In the genomic region with DNA sequence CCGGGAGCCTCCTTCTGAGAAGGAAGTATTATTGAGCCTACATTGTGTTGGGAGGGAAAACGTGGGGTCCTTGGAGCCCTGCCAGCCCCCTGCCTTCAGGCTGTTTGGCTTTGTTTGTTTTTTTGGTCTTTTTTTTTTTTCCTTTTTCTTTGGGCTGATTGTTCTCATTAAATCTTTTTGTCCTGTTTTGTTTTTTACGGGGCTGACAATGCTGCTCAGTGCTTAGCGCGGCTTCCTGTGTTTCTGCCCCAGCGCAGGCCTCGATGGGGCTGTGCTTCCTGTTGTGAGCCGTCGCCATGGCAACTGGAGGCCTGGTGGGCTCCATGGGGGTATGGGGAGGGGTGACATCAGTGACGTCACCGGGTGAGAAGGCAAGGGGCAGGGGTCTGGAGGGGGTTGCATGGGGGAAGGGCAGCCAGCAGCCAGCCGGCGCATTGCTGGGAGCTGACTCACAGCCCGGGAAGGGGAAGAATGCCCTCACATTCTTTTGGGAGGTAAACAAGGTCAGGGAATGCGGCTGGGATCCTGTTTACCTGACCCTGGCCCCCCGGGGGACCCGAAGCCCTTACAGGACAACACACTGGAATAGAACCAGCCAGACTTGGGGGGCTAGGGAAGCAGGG, we compare ENCODE assay signal across 8 cellular contexts. TPM values are rescaled to one million over a fixed set of nuclear protein-coding genes. Genes with fewer than 3 reads are reported as not detected.
A peak's percentile ranks its signal among the peaks of the same experiment; 100 is the strongest.
DNase-seq lines count a peak whose midpoint lies in the region; ATAC-seq and TF ChIP-seq lines count a peak whose summit lies in the region.

No MANE protein-coding gene starts in this region.

- H3K36me3 ChIP-seq in A673 (ENCODE audit: insufficient read depth, low read length, poor library complexity, severe bottlenecking) (no peaks in the 10 kb centered on the region), left lung (no peaks in the 10 kb centered on the region)

- ATAC-seq in left lung, result peak; percentile 72
- no peak for ATAC-seq in HG03045 (IDR thresholded peaks at IDR 0.05; ENCODE audit: unreplicated experiment)

- peaks cover 20% of the 10 kb centered on the region for H3K4me1 ChIP-seq in A673 (ENCODE audit: insufficient read depth, low read length, poor library complexity, severe bottlenecking)
- H3K4me1 ChIP-seq in left lung, result peaks cover 35 to 70% of the 10 kb centered on the region in 2 donors

- TF ChIP-seq CTCF in A673 (conservative IDR thresholded peaks at IDR 0.05; ENCODE audit: low read depth, low read length) (no peak), left lung (IDR thresholded peaks at IDR 0.05) (no peak)

- DNase-seq in A673 (ENCODE audit: low spot score) (peak; percentile 88), HT-29 (ENCODE audit: low spot score) (peak; percentile 47), left lung (peak; percentile 83 to 88), NCI-H2196 treated with DMSO at 0.1 percent for 48 hours (lab: John Stamatoyannopoulos, UW; ENCODE audit: unreplicated experiment) (no peak)
- DNase-seq in activated CD4-positive, alpha-beta T cell treated with anti-CD3 and anti-CD28 coated beads for 48 hours, result peak; percentile 59
- DNase-seq in stimulated activated CD4-positive, alpha-beta T cell treated with anti-CD3 and anti-CD28 coated beads, Interleukin-4, amount 100 ng/mL, for 24 hours, result peak; percentile 58

- no peak overlapping the region for H3K4me3 ChIP-seq in A673 (ENCODE audit: low read depth, low read length, poor library complexity, severe bottlenecking)
- H3K4me3 ChIP-seq in left lung, result no peak overlapping the region

- BruUV-seq in A673 (replicated peaks; lab: Mats Ljungman, UMichigan), result no TSS peak

- no peaks in the 10 kb centered on the region for H3K27me3 ChIP-seq in A673 (replicated peaks; ENCODE audit: insufficient read depth, low read depth, low read length, poor library complexity)
- H3K27me3 ChIP-seq in left lung, result no peaks in the 10 kb centered on the region

- CTCF ChIA-PET in A673 (lab: Charles Lee), result interaction anchor here (0.7 kb wide), 1 partner anchor 25 kb away, joined by 3 read pairs; no protein-coding TSS in a partner anchor

- POLR2A ChIA-PET in A673 (lab: Charles Lee; ENCODE audit: low non-redundant PET), result no interaction called here

- intact Hi-C loops in A673 (cut with micrococcal nuclease; ENCODE audit: unreplicated experiment) (loop anchor here (1.0 to 10.0 kb wide), 3 partner anchors 70 to 870 kb away; partner anchors contain the start of gene PDGFB), left lung (cut with DNase I) (loop anchor here (5.0 to 10.0 kb wide), 2 partner anchors 138 to 140 kb away; partner anchors contain the start of gene RPL3 (in 1 of the 2))

- H3K9me3 ChIP-seq in A673 (ENCODE audit: low read depth, low read length, poor library complexity, severe bottlenecking), result no peaks in the 10 kb centered on the region
- no peaks in the 10 kb centered on the region for H3K9me3 ChIP-seq in left lung

- H3K27ac ChIP-seq in A673 (ENCODE audit: low read depth, low read length, poor library complexity, severe bottlenecking) (peak overlapping the region; percentile 67), cingulate gyrus (ENCODE audit: low read depth, low read length) (peak overlapping the region; percentile 24), left lung (peak overlapping the region; percentile 73 to 87)

RNA-seq across cellular contexts. Expression of gene CBX7, which starts 22.1 kb away (rescaled TPM):
- total RNA-seq in A673 (2021) (2.8 and 3.8 TPM in 2 replicates), left lung (10 to 100 TPM; 17.1 to 17.7 TPM)
- total RNA-seq in HT-29 (2014; rRNA removed; shearing (Covaris generic)), result 7.3 and 8.6 TPM in 2 replicates

Comparison
In these comparisons a context has a peak if more than half of its experiments do, and no peak if none do; other contexts are left out.
1. H3K27ac ChIP-seq: peak in every context shown above with its lines; median percentile 80 in left lung; 67 in A673; 24 in cingulate gyrus.